In the genomic region with DNA sequence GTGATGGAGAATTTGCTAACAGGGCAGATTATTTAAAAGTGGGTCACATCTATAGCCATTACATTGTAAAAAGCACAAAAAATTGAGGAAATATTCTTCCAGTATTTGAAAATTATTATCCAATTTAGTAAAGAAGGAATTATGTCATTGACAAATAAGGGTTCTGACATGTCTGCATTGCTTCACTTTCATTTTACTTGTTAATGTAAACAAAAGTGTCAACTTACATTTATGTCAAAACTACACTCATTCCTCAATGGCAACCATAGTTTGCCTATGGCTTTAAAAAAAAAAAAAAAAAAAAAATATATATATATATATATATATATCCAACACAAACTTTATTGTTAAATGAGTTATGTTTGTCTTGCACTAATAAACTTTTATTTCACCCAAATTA, we compare ENCODE assay signal across 25 cellular contexts. TPM values are rescaled to one million over a fixed set of nuclear protein-coding genes. Genes with fewer than 3 reads are reported as not detected.
"Had no signal": no experiment of that assay in that cellular context is flagged by ENCODE, and none has a peak within 500 bp of the region (broad histone marks: within the 10 kb centered on the region; RNA-seq: fewer than 3 reads in every experiment).

No MANE protein-coding gene starts in this region.

- H3K36me3 ChIP-seq: esophagus squamous epithelium, lower lobe of right lung, pancreas, suprapubic skin had no signal

- FAIRE-seq: endothelial cell of umbilical vein, frontal cortex, keratinocyte, pancreas had no signal

- ATAC-seq: left ventricle myocardium superior; lower lobe of right lung; natural killer cell; pancreas; sciatic nerve; stimulated activated naive CD8-positive, alpha-beta T cell treated with anti-CD3 and anti-CD28 coated beads, Interleukin-15, amount 100 ng/mL, for 72 hours had no signal

- H3K9me3 ChIP-seq: esophagus squamous epithelium, pancreas, suprapubic skin had no signal

- DNase-seq: effector memory CD4-positive, alpha-beta T cell; erythroblast; esophagus squamous epithelium; hypothalamus; immature natural killer cell; left ventricle myocardium superior; lower lobe of right lung; natural killer cell; occipital lobe; pancreas; stimulated activated CD4-positive, alpha-beta T cell treated with anti-CD3 and anti-CD28 coated beads, Interleukin-12 subunit alpha, Interleukin-12 subunit beta, amount 100 ng/mL, for 4 hours; stimulated activated CD4-positive, alpha-beta T cell treated with anti-CD3 and anti-CD28 coated beads, Interleukin-1b, Interleukin-23, amount 100 ng/mL, for 48 hours; stimulated activated CD4-positive, alpha-beta T cell treated with anti-CD3 and anti-CD28 coated beads, Interleukin-4, amount 100 ng/mL, for 1 hour; stimulated activated CD8-positive, alpha-beta memory T cell treated with anti-CD3 and anti-CD28 coated beads, Interleukin-4, amount 100 ng/mL, for 48 hours; stimulated activated naive CD4-positive, alpha-beta T cell; stimulated activated naive CD8-positive, alpha-beta T cell treated with anti-CD3 and anti-CD28 coated beads, Interleukin-15, amount 100 ng/mL, for 72 hours; trophoblast cell had no signal

- H3K27me3 ChIP-seq: esophagus squamous epithelium, pancreas, suprapubic skin had no signal

- H3K4me2 ChIP-seq: smooth muscle cell had no signal

- H3K4me3 ChIP-seq: coronary artery, esophagus squamous epithelium, lower lobe of right lung, pancreas, smooth muscle cell, suprapubic skin had no signal

- H3K27ac ChIP-seq: coronary artery, esophagus squamous epithelium, pancreas, suprapubic skin had no signal

RNA-seq across cellular contexts. Expression of gene PARP14, which starts 3.4 kb away (rescaled TPM):
- polyA plus RNA-seq: neural cell had no signal
